ENCODE assay signal across 21 cellular contexts in the genomic region with DNA sequence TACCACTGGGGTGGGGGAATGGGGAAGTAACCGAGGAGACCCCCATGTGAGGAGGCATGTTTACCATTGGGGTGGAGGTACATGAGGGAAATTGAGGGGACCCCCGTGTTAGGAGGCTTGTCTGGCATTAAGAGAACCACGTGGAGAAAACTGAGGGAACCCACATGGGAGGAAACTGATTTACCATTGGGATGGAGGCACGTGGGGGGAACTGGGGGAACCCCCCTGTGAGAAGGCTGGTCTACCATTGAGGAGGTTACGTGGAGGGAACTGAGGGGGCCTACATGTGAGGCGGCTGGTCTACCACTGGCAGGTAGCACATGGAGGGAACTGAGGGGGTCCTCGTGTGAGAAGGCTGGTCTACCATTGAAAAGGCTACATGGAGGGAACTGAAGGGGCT.
DNase-seq lines count a peak whose midpoint lies in the region; ATAC-seq and TF ChIP-seq lines count a peak whose summit lies in the region.
"Had no signal": no experiment of that assay in that cellular context is flagged by ENCODE, and none has a peak within 500 bp of the region (broad histone marks: within the 10 kb centered on the region; RNA-seq: fewer than 3 reads in every experiment).

No MANE protein-coding gene starts in this region.

- no peak overlapping the region for H3K27ac ChIP-seq in endodermal cell (ENCODE audit: low read depth, low read length)
- H3K27ac ChIP-seq: ascending aorta had no signal

- TF ChIP-seq CTCF in endodermal cell (conservative IDR thresholded peaks at IDR 0.05) (no peak), progenitor cell of endocrine pancreas (IDR thresholded peaks at IDR 0.05; ENCODE audit: unreplicated experiment) (no peak)

- H3K9ac ChIP-seq in endodermal cell (ENCODE audit: extremely low read depth, low read length, poor library complexity, severe bottlenecking) = no peak overlapping the region

- H3K4me3 Mint-ChIP-seq in endodermal cell (no peak overlapping the region), progenitor cell of endocrine pancreas (ENCODE audit: low read depth) (no peak overlapping the region)
- H3K4me3 Mint-ChIP-seq: activated naive CD4-positive, alpha-beta T cell treated with anti-CD3 and anti-CD28 coated beads for 36 hours; CD4-positive, CD25-positive, alpha-beta regulatory T cell had no signal

- H3K4me1 Mint-ChIP-seq in endodermal cell (no peaks in the 10 kb centered on the region), progenitor cell of endocrine pancreas (ENCODE audit: low read depth) (no peaks in the 10 kb centered on the region)
- H3K4me1 Mint-ChIP-seq: CD4-positive, CD25-positive, alpha-beta regulatory T cell had no signal

- ATAC-seq in HG03139 (IDR thresholded peaks at IDR 0.05; ENCODE audit: unreplicated experiment) = no peak

- WGBS in endodermal cell (ENCODE audit: insufficient coverage in 1 of 2, insufficient read length in 1 of 2), 2 experiments = 61 to 76% methylated on average over 6 to 7 of the region's 7 CpGs

- H3K36me3 Mint-ChIP-seq in endodermal cell (ENCODE audit: low read depth) (no peaks in the 10 kb centered on the region), progenitor cell of endocrine pancreas (ENCODE audit: insufficient read depth) (no peaks in the 10 kb centered on the region)
- H3K36me3 Mint-ChIP-seq: CD4-positive, CD25-positive, alpha-beta regulatory T cell had no signal

- H3K27ac Mint-ChIP-seq in endodermal cell = no peak overlapping the region
- no peak overlapping the region for H3K27ac Mint-ChIP-seq in progenitor cell of endocrine pancreas
- H3K27ac Mint-ChIP-seq: activated naive CD4-positive, alpha-beta T cell treated with anti-CD3 and anti-CD28 coated beads for 36 hours; CD4-positive, CD25-positive, alpha-beta regulatory T cell had no signal

- H3K9me3 ChIP-seq in endodermal cell (ENCODE audit: control insufficient read depth, low read length) = no peaks in the 10 kb centered on the region
- H3K9me3 ChIP-seq: ascending aorta had no signal

- H3K27me3 ChIP-seq in endodermal cell (ENCODE audit: control insufficient read depth, insufficient read depth, low read length, poor library complexity, severe bottlenecking) = peaks cover 7% of the 10 kb centered on the region
- H3K27me3 ChIP-seq: ascending aorta had no signal

- peaks cover 13% of the 10 kb centered on the region for H3K9me3 Mint-ChIP-seq in endodermal cell
- H3K9me3 Mint-ChIP-seq in progenitor cell of endocrine pancreas (ENCODE audit: low read depth) = peaks cover 61% of the 10 kb centered on the region

- DNase-seq in stimulated activated CD4-positive, alpha-beta T cell treated with anti-CD3 and anti-CD28 coated beads, Interleukin-4, amount 100 ng/mL, for 24 hours = peak; percentile 1
- DNase-seq in stimulated activated CD4-positive, alpha-beta T cell treated with anti-CD3 and anti-CD28 coated beads, Interleukin-1b, Interleukin-23, amount 100 ng/mL, for 48 hours = no peak
- DNase-seq in endodermal cell (peak; percentile 17), progenitor cell of endocrine pancreas (ENCODE audit: low spot score, unreplicated experiment) (peak; percentile 5), cortex of kidney (lab: John Stamatoyannopoulos, UW) (no peak), SKM-1 (lab: John Stamatoyannopoulos, UW; ENCODE audit: unreplicated experiment) (no peak)
- DNase-seq: activated naive CD4-positive, alpha-beta T cell treated with anti-CD3 and anti-CD28 coated beads for 36 hours; CD4-positive, CD25-positive, alpha-beta regulatory T cell; central memory CD4-positive, alpha-beta T cell; DMS 273 treated with DMSO at 0.1 percent for 48 hours; effector memory CD4-positive, alpha-beta T cell; IMR-90; mammary epithelial cell; NCI-H1105 treated with DMSO at 0.1 percent for 48 hours; NCI-H2029 treated with DMSO at 0.1 percent for 48 hours; NCI-H446; occipital lobe; SHP77; SW 1271 had no signal

- H3K36me3 ChIP-seq in endodermal cell (ENCODE audit: control insufficient read depth, insufficient read depth, low read length) = no peaks in the 10 kb centered on the region
- H3K36me3 ChIP-seq: ascending aorta had no signal

- H3K4me3 ChIP-seq in endodermal cell (ENCODE audit: low read length) = no peak overlapping the region
- H3K4me3 ChIP-seq: ascending aorta had no signal

- H3K27me3 Mint-ChIP-seq in endodermal cell (ENCODE audit: insufficient read depth) (peaks cover 74% of the 10 kb centered on the region), progenitor cell of endocrine pancreas (peaks cover 52% of the 10 kb centered on the region)

- no peaks in the 10 kb centered on the region for H3K4me1 ChIP-seq in endodermal cell (ENCODE audit: control insufficient read depth, insufficient read depth, low read length)
- H3K4me1 ChIP-seq: ascending aorta had no signal

Comparison
In these comparisons a context has a peak if more than half of its experiments do, and no peak if none do; other contexts are left out.
1. DNase-seq: peak in stimulated activated CD4-positive, alpha-beta T cell treated with anti-CD3 and anti-CD28 coated beads, Interleukin-4, amount 100 ng/mL, for 24 hours (single experiment), endodermal cell (single experiment) and progenitor cell of endocrine pancreas (single experiment); none in stimulated activated CD4-positive, alpha-beta T cell treated with anti-CD3 and anti-CD28 coated beads, Interleukin-1b, Interleukin-23, amount 100 ng/mL, for 48 hours (single experiment), cortex of kidney (single experiment) and SKM-1 (single experiment).